Comparison of ENCODE assay signal across 30 cellular contexts in genomic region chr13:99642841-99643240, GRCh38.
"Had no signal": no experiment of that assay in that cellular context is flagged by ENCODE, and none has a peak within 500 bp of the region (broad histone marks: within the 10 kb centered on the region; RNA-seq: fewer than 3 reads in every experiment).

No MANE protein-coding gene starts in this region.

- H3K27ac Mint-ChIP-seq: activated B cell treated with CpG ODN at 0.5 μM for 24 hours; activated CD4-positive, alpha-beta memory T cell treated with anti-CD3 and anti-CD28 coated beads, Interleukin-2, amount 10 ng/mL, durations not matched to agents 7 days and 5 days; activated CD8-positive, alpha-beta memory T cell treated with anti-CD3 and anti-CD28 coated beads, Interleukin-2, amount 10 ng/mL, durations not matched to agents 7 days and 5 days; activated naive CD4-positive, alpha-beta T cell treated with anti-CD3 and anti-CD28 coated beads, Interleukin-2, amount 50 U/mL, for 72 hours; activated T-helper 17 cell treated with anti-CD3 and anti-CD28 coated beads, Interleukin-2, amount 50 U/mL, for 72 hours; T-helper 2 cell treated with Interferon-gamma antibody and Interleukin-4, amounts not matched to agents 5 μg/mL and 100 μg/mL, for 36 hours had no signal

- H3K36me3 ChIP-seq: adrenal gland, SJCRH30 had no signal

- H3K27me3 ChIP-seq: adrenal gland, body of pancreas, SJCRH30 had no signal

- H3K9me3 Mint-ChIP-seq: activated B cell treated with CpG ODN at 0.5 μM for 24 hours; activated CD4-positive, alpha-beta memory T cell treated with anti-CD3 and anti-CD28 coated beads, Interleukin-2, amount 10 ng/mL, durations not matched to agents 7 days and 5 days; activated naive CD4-positive, alpha-beta T cell treated with anti-CD3 and anti-CD28 coated beads, Interleukin-2, amount 50 U/mL, for 72 hours; activated T-helper 17 cell treated with anti-CD3 and anti-CD28 coated beads, Interleukin-2, amount 50 U/mL, for 72 hours; T-helper 2 cell treated with Interferon-gamma antibody and Interleukin-4, amounts not matched to agents 5 μg/mL and 100 μg/mL, for 36 hours had no signal

- H3K36me3 Mint-ChIP-seq: activated CD8-positive, alpha-beta memory T cell treated with anti-CD3 and anti-CD28 coated beads, Interleukin-2, amount 10 ng/mL, durations not matched to agents 7 days and 5 days; activated naive CD4-positive, alpha-beta T cell treated with anti-CD3 and anti-CD28 coated beads, Interleukin-2, amount 50 U/mL, for 72 hours had no signal

- H3K9me3 ChIP-seq: adrenal gland, body of pancreas, SJCRH30 had no signal

- H3K27me3 Mint-ChIP-seq: activated B cell treated with CpG ODN at 0.5 μM for 24 hours; activated CD4-positive, alpha-beta memory T cell treated with anti-CD3 and anti-CD28 coated beads, Interleukin-2, amount 10 ng/mL, durations not matched to agents 7 days and 5 days; activated CD8-positive, alpha-beta memory T cell treated with anti-CD3 and anti-CD28 coated beads, Interleukin-2, amount 10 ng/mL, durations not matched to agents 7 days and 5 days; activated T-helper 17 cell treated with anti-CD3 and anti-CD28 coated beads, Interleukin-2, amount 50 U/mL, for 72 hours had no signal

- ATAC-seq: activated CD8-positive, alpha-beta memory T cell treated with anti-CD3 and anti-CD28 coated beads, Interleukin-2, amount 10 ng/mL, durations not matched to agents 7 days and 5 days; activated naive CD4-positive, alpha-beta T cell treated with anti-CD3 and anti-CD28 coated beads, Interleukin-2, amount 50 U/mL, for 72 hours; activated T-helper 17 cell treated with anti-CD3 and anti-CD28 coated beads, Interleukin-2, amount 50 U/mL, for 72 hours; body of pancreas; K562; Panc1 had no signal

- H3K4me3 Mint-ChIP-seq: activated B cell treated with CpG ODN at 0.5 μM for 24 hours; activated CD4-positive, alpha-beta memory T cell treated with anti-CD3 and anti-CD28 coated beads, Interleukin-2, amount 10 ng/mL, durations not matched to agents 7 days and 5 days; activated CD8-positive, alpha-beta memory T cell treated with anti-CD3 and anti-CD28 coated beads, Interleukin-2, amount 10 ng/mL, durations not matched to agents 7 days and 5 days; activated T-helper 17 cell treated with anti-CD3 and anti-CD28 coated beads, Interleukin-2, amount 50 U/mL, for 72 hours; T-helper 2 cell treated with Interferon-gamma antibody and Interleukin-4, amounts not matched to agents 5 μg/mL and 100 μg/mL, for 36 hours had no signal

- H3K4me3 ChIP-seq: adrenal gland, body of pancreas, K562, SJCRH30, SK-N-MC had no signal

- H3K27ac ChIP-seq: adrenal gland, body of pancreas, SJCRH30, SK-N-MC had no signal

- H3K4me1 ChIP-seq: adrenal gland, body of pancreas had no signal

- DNase-seq: activated B cell treated with CpG ODN at 0.5 μM for 24 hours; activated CD4-positive, alpha-beta memory T cell treated with anti-CD3 and anti-CD28 coated beads, Interleukin-2, amount 10 ng/mL, durations not matched to agents 7 days and 5 days; activated CD4-positive, alpha-beta T cell treated with anti-CD3 and anti-CD28 coated beads for 1 hour; activated CD4-positive, alpha-beta T cell treated with anti-CD3 and anti-CD28 coated beads for 48 hours; activated CD8-positive, alpha-beta memory T cell treated with anti-CD3 and anti-CD28 coated beads for 24 hours; activated CD8-positive, alpha-beta memory T cell treated with anti-CD3 and anti-CD28 coated beads, Interleukin-2, amount 10 ng/mL, durations not matched to agents 7 days and 5 days; activated CD8-positive, alpha-beta memory T cell treated with anti-CD3 and anti-CD28 coated beads, Interleukin-2, amount 50 U/mL, for 48 hours; activated effector memory CD4-positive, alpha-beta T cell treated with anti-CD3 and anti-CD28 coated beads, Interleukin-2, amount 50 U/mL, for 16 hours; activated naive CD4-positive, alpha-beta T cell treated with Interleukin-2 at 50 U/mL for 16 hours; activated T-cell treated with anti-CD3 and anti-CD28 coated beads, Interleukin-2, amount 50 U/mL, for 48 hours; adrenal gland; body of pancreas; caudate nucleus; IMR-90; NCI-H1105 treated with DMSO at 0.1 percent for 48 hours; NCI-H1436; NCI-H1694; NCI-H1930; NCI-H345; NCI-H510A; NCI-H526; NCI-H774; SHP77; SJCRH30 had no signal
